In the genomic region with DNA sequence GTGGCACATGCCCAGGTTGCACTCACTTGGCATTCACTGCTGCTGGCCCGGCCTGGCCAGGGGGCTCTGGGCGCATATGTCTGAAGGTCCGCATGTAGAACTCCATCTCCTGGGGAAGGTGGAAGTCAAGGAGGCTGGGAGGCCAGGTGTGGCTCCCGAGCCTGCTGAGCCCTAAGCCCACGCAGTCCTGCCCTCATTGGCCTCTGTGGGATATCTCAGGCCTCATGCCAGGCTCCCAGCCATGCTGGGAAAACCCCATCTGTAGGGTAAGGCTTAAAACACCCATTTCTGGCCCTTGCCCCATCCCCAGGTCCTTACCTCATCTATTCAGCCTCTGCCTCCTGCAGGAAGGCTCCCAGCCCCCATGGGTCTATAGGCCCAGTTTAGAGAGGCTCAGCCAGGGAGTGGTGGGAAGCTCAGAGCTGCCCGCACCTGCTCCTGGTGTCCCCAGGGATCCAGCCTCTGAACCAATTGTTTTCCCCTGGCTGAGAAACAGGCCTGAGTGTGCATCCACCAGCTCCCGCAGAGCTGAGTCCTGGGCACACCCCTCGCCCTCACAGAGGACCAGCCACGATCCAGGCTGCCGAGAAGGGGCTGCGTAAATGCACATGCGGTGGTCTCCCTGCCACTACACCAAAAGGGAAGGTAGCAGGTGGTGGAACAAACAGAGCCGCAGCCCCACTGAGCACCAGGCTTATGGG, we compare ENCODE assay signal across 10 cellular contexts. TPM values are rescaled to one million over a fixed set of nuclear protein-coding genes. Genes with fewer than 3 reads are reported as not detected.
DNase-seq lines count a peak whose midpoint lies in the region; ATAC-seq, FAIRE-seq and TF ChIP-seq lines count a peak whose summit lies in the region.
"Had no signal": no experiment of that assay in that cellular context is flagged by ENCODE, and none has a peak within 500 bp of the region (broad histone marks: within the 10 kb centered on the region; RNA-seq: fewer than 3 reads in every experiment).

No MANE protein-coding gene starts in this region.

- 48% methylated on average over 11 of the region's 13 CpGs for WGBS in mammary epithelial cell (ENCODE audit: low coverage, missing lambda C conversion rate)

- H3K79me2 ChIP-seq in mammary epithelial cell (ENCODE audit: insufficient read depth, low read length) = no peaks in the 10 kb centered on the region

- H3K9ac ChIP-seq in mammary epithelial cell (ENCODE audit: insufficient read depth, low read length) = peak overlapping the region; percentile 44

- peak overlapping the region; percentile 71 for H3K4me2 ChIP-seq in mammary epithelial cell (ENCODE audit: insufficient read depth, low read depth, low read length)

- no peaks in the 10 kb centered on the region for H3K36me3 Mint-ChIP-seq in nephron progenitor cell (ENCODE audit: low read depth)
- no peaks in the 10 kb centered on the region for H3K36me3 Mint-ChIP-seq in activated CD8-positive, alpha-beta T cell treated with anti-CD3 and anti-CD28 coated beads for 36 hours (ENCODE audit: low read depth)
- peaks cover 2% of the 10 kb centered on the region for H3K36me3 Mint-ChIP-seq in endothelial cell (ENCODE audit: low read depth, unreplicated experiment)

- dilution Hi-C loops in mammary epithelial cell (cut with HindIII; ENCODE audit: low sequenced_read_pairs) = no loop called here

- POLR2A ChIA-PET in activated CD8-positive, alpha-beta T cell treated with anti-CD3 and anti-CD28 coated beads for 36 hours (lab: Charles Lee) = interaction anchor here (0.9 kb wide), 1 partner anchor 102 kb away, joined by 3 read pairs; no protein-coding TSS in a partner anchor

- H3K27me3 ChIP-seq in mammary epithelial cell (ENCODE audit: insufficient read depth, low read length) = no peaks in the 10 kb centered on the region

- FAIRE-seq in D721Med (lab: Jason Lieb, UNC) = no peak

- H4K20me1 ChIP-seq in mammary epithelial cell (ENCODE audit: insufficient read depth, low read length) = no peaks in the 10 kb centered on the region

- H3K4me1 Mint-ChIP-seq in nephron progenitor cell = peaks cover 64% of the 10 kb centered on the region
- peaks cover 4% of the 10 kb centered on the region for H3K4me1 Mint-ChIP-seq in activated CD8-positive, alpha-beta T cell treated with anti-CD3 and anti-CD28 coated beads for 36 hours (ENCODE audit: low read depth)
- H3K4me1 Mint-ChIP-seq in endothelial cell (ENCODE audit: unreplicated experiment) = no peaks in the 10 kb centered on the region

- no peak overlapping the region for H3K4me3 ChIP-seq in mammary epithelial cell (replicated peaks in 1 of 3; ENCODE audit: insufficient read depth in 1 of 3, low read depth in 2 of 3, low read length in 3 of 3)

- TF ChIP-seq CTCF in D721Med (IDR thresholded peaks at IDR 0.05; ENCODE audit: insufficient read depth, missing control alignments) (no peak), mammary epithelial cell (conservative IDR thresholded peaks at IDR 0.05 in 1 of 2, IDR thresholded peaks at IDR 0.05 in 1 of 2; ENCODE audit: extremely low read depth in 1 of 2, insufficient read depth in 1 of 2, low read depth in 1 of 2, low read length in 2 of 2) (no peak), nephron progenitor cell (IDR thresholded peaks at IDR 0.05) (no peak), endothelial cell (IDR thresholded peaks at IDR 0.05; ENCODE audit: unreplicated experiment) (no peak)
- no peak for TF ChIP-seq CTCF in activated CD8-positive, alpha-beta T cell treated with anti-CD3 and anti-CD28 coated beads for 36 hours (IDR thresholded peaks at IDR 0.05)

- H2AFZ ChIP-seq in mammary epithelial cell (ENCODE audit: low read depth, low read length) = peak overlapping the region; percentile 22

- CTCF ChIA-PET in mammary epithelial cell (lab: Charles Lee; ENCODE audit: low non-redundant PET) = interaction anchor here (0.6 kb wide), 1 partner anchor 129 kb away, joined by 6 read pairs; no protein-coding TSS in a partner anchor
- CTCF ChIA-PET in activated CD8-positive, alpha-beta T cell treated with anti-CD3 and anti-CD28 coated beads for 36 hours (lab: Charles Lee) = interaction anchor here (1.1 to 1.5 kb wide), 2 partner anchors 10 to 121 kb away, joined by 3 read pairs; no protein-coding TSS in a partner anchor

- intact Hi-C loops in mammary epithelial cell (cut with micrococcal nuclease) = loop anchor here (2.0 kb wide), 1 partner anchor 135 kb away; no protein-coding TSS in a partner anchor
- intact Hi-C loops in activated CD8-positive, alpha-beta T cell treated with anti-CD3 and anti-CD28 coated beads for 36 hours (cut with micrococcal nuclease) = no loop called here

- peak overlapping the region; percentile 20 for H3K27ac ChIP-seq in mammary epithelial cell (ENCODE audit: insufficient read depth, low read depth, low read length)

- in situ Hi-C loops in mammary epithelial cell (cut with MboI; ENCODE audit: low sequenced_read_pairs in 2 of 2) = no loop called here

- ATAC-seq in activated CD8-positive, alpha-beta T cell treated with anti-CD3 and anti-CD28 coated beads for 36 hours = no peak
- no peak for ATAC-seq in GM18498 (IDR thresholded peaks at IDR 0.05; ENCODE audit: unreplicated experiment)

- H3K27me3 Mint-ChIP-seq in nephron progenitor cell (ENCODE audit: low read depth, poor library complexity) (peaks cover 33% of the 10 kb centered on the region), endothelial cell (ENCODE audit: unreplicated experiment) (peaks cover 21% of the 10 kb centered on the region)
- H3K27me3 Mint-ChIP-seq in activated CD8-positive, alpha-beta T cell treated with anti-CD3 and anti-CD28 coated beads for 36 hours = peaks cover 30% of the 10 kb centered on the region

- no peaks in the 10 kb centered on the region for H3K9me3 Mint-ChIP-seq in nephron progenitor cell
- H3K9me3 Mint-ChIP-seq in activated CD8-positive, alpha-beta T cell treated with anti-CD3 and anti-CD28 coated beads for 36 hours = no peaks in the 10 kb centered on the region
- no peaks in the 10 kb centered on the region for H3K9me3 Mint-ChIP-seq in endothelial cell (ENCODE audit: unreplicated experiment)
- H3K9me3 Mint-ChIP-seq: activated naive CD4-positive, alpha-beta T cell treated with anti-CD3 and anti-CD28 coated beads for 36 hours had no signal

- BruUV-seq in mammary epithelial cell (replicated peaks; lab: Mats Ljungman, UMichigan) = no TSS peak

- H3K27ac Mint-ChIP-seq in nephron progenitor cell = no peak overlapping the region
- no peak overlapping the region for H3K27ac Mint-ChIP-seq in activated CD8-positive, alpha-beta T cell treated with anti-CD3 and anti-CD28 coated beads for 36 hours
- H3K27ac Mint-ChIP-seq in endothelial cell (ENCODE audit: unreplicated experiment) = no peak overlapping the region
- H3K27ac Mint-ChIP-seq: activated naive CD4-positive, alpha-beta T cell treated with anti-CD3 and anti-CD28 coated beads for 36 hours had no signal

- no peaks in the 10 kb centered on the region for H3K36me3 ChIP-seq in mammary epithelial cell (ENCODE audit: insufficient read depth, low read length)

- H3K4me3 Mint-ChIP-seq in nephron progenitor cell (peak overlapping the region; percentile 18), endothelial cell (ENCODE audit: unreplicated experiment) (no peak overlapping the region)
- H3K4me3 Mint-ChIP-seq in activated CD8-positive, alpha-beta T cell treated with anti-CD3 and anti-CD28 coated beads for 36 hours = no peak overlapping the region
- H3K4me3 Mint-ChIP-seq: activated naive CD4-positive, alpha-beta T cell treated with anti-CD3 and anti-CD28 coated beads for 36 hours had no signal

- H3K9me3 ChIP-seq in mammary epithelial cell (replicated peaks; ENCODE audit: insufficient read depth, low read length) = no peaks in the 10 kb centered on the region

- H3K4me1 ChIP-seq in mammary epithelial cell (ENCODE audit: insufficient read depth, low read length) = peaks cover 39% of the 10 kb centered on the region

- peak; percentile 31 for DNase-seq in D721Med (ENCODE audit: insufficient read length, low spot score)
- peak; percentile 56 for DNase-seq in NCI-H187 treated with DMSO at 0.1 percent for 48 hours (lab: John Stamatoyannopoulos, UW)
- DNase-seq in mammary epithelial cell = peak; percentile 57
- DNase-seq in nephron progenitor cell = peak; percentile 34
- no peak for DNase-seq in activated CD8-positive, alpha-beta T cell treated with anti-CD3 and anti-CD28 coated beads for 36 hours
- DNase-seq in endothelial cell (ENCODE audit: low spot score) = no peak
- no peak for DNase-seq in T-helper 2 cell
- DNase-seq: activated naive CD4-positive, alpha-beta T cell treated with anti-CD3 and anti-CD28 coated beads for 36 hours; GDM1 had no signal

RNA-seq across cellular contexts. Expression of gene TPPP3, which starts 2.3 kb away (rescaled TPM):
- total RNA-seq in mammary epithelial cell (not detected), endothelial cell (ENCODE audit: unreplicated experiment) (1.1 TPM)
- polyA plus RNA-seq in mammary epithelial cell = 0.14 TPM
- not detected for polyA minus RNA-seq in mammary epithelial cell
- total RNA-seq in activated CD8-positive, alpha-beta T cell treated with anti-CD3 and anti-CD28 coated beads for 36 hours = not detected
- total RNA-seq: activated naive CD4-positive, alpha-beta T cell treated with anti-CD3 and anti-CD28 coated beads for 36 hours had no signal

RNA-seq across cellular contexts. Expression of gene ZDHHC1, which starts 20.7 kb away (rescaled TPM):
- total RNA-seq in mammary epithelial cell = 1 to 10 TPM; 5.3 to 6.3 TPM
- polyA plus RNA-seq in mammary epithelial cell = 2.4 TPM
- polyA minus RNA-seq in mammary epithelial cell = 0.88 TPM
- under 1 TPM; 0.54 to 0.60 TPM for total RNA-seq in activated CD8-positive, alpha-beta T cell treated with anti-CD3 and anti-CD28 coated beads for 36 hours
- total RNA-seq in endothelial cell (ENCODE audit: unreplicated experiment) = 7.2 TPM

RNA-seq across cellular contexts. Expression of gene HSD11B2, which starts 35.3 kb away (rescaled TPM):
- total RNA-seq in mammary epithelial cell (1 to 10 TPM in 1 of 2 donors, under 1 TPM in 1; 0.56 to 1.8 TPM), endothelial cell (ENCODE audit: unreplicated experiment) (3.3 TPM)
- 1.00 TPM for polyA plus RNA-seq in mammary epithelial cell
- not detected for polyA minus RNA-seq in mammary epithelial cell
- 1 to 10 TPM; 1.6 to 2.3 TPM for total RNA-seq in activated CD8-positive, alpha-beta T cell treated with anti-CD3 and anti-CD28 coated beads for 36 hours

Comparison
In these comparisons a context has a peak if more than half of its experiments do, and no peak if none do; other contexts are left out.
1. DNase-seq: peak in D721Med (single experiment), NCI-H187 treated with DMSO at 0.1 percent for 48 hours (single experiment), mammary epithelial cell (single experiment) and nephron progenitor cell (single experiment); none in activated CD8-positive, alpha-beta T cell treated with anti-CD3 and anti-CD28 coated beads for 36 hours (single experiment), endothelial cell (single experiment) and T-helper 2 cell (0 of 5).